In genomic region chr14:53048631-53049030, GRCh38 we compare ENCODE assay signal across 25 cellular contexts.
"Had no signal": no experiment of that assay in that cellular context is flagged by ENCODE, and none has a peak within 500 bp of the region (broad histone marks: within the 10 kb centered on the region; RNA-seq: fewer than 3 reads in every experiment).

No MANE protein-coding gene starts in this region.

- H3K9me3 Mint-ChIP-seq: activated B cell treated with CpG ODN at 0.5 μM for 24 hours; activated CD4-positive, alpha-beta memory T cell treated with anti-CD3 and anti-CD28 coated beads, Interleukin-2, amount 10 ng/mL, durations not matched to agents 7 days and 5 days; activated naive CD4-positive, alpha-beta T cell treated with anti-CD3 and anti-CD28 coated beads for 36 hours; activated naive CD8-positive, alpha-beta T cell treated with anti-CD3 and anti-CD28 coated beads for 36 hours; activated T-helper 17 cell treated with anti-CD3 and anti-CD28 coated beads, Interleukin-2, amount 50 U/mL, for 72 hours; T-cell had no signal

- H3K4me3 Mint-ChIP-seq: activated B cell treated with CpG ODN at 0.5 μM for 24 hours; activated CD4-positive, alpha-beta memory T cell treated with anti-CD3 and anti-CD28 coated beads, Interleukin-2, amount 10 ng/mL, durations not matched to agents 7 days and 5 days; activated naive CD4-positive, alpha-beta T cell treated with anti-CD3 and anti-CD28 coated beads for 36 hours; activated naive CD8-positive, alpha-beta T cell treated with anti-CD3 and anti-CD28 coated beads for 36 hours; activated T-helper 17 cell treated with anti-CD3 and anti-CD28 coated beads, Interleukin-2, amount 50 U/mL, for 72 hours; T-cell had no signal

- H3K4me1 ChIP-seq: breast epithelium, Peyer's patch had no signal

- H3K4me3 ChIP-seq: breast epithelium, Peyer's patch had no signal

- H3K36me3 ChIP-seq: breast epithelium, Peyer's patch had no signal

- H3K27ac Mint-ChIP-seq: activated B cell treated with CpG ODN at 0.5 μM for 24 hours; activated CD4-positive, alpha-beta memory T cell treated with anti-CD3 and anti-CD28 coated beads, Interleukin-2, amount 10 ng/mL, durations not matched to agents 7 days and 5 days; activated naive CD4-positive, alpha-beta T cell treated with anti-CD3 and anti-CD28 coated beads for 36 hours; activated naive CD8-positive, alpha-beta T cell treated with anti-CD3 and anti-CD28 coated beads for 36 hours; activated T-helper 17 cell treated with anti-CD3 and anti-CD28 coated beads, Interleukin-2, amount 50 U/mL, for 72 hours; T-cell had no signal

- H3K4me1 Mint-ChIP-seq: activated B cell treated with CpG ODN at 0.5 μM for 24 hours; activated CD4-positive, alpha-beta memory T cell treated with anti-CD3 and anti-CD28 coated beads, Interleukin-2, amount 10 ng/mL, durations not matched to agents 7 days and 5 days; activated T-helper 17 cell treated with anti-CD3 and anti-CD28 coated beads, Interleukin-2, amount 50 U/mL, for 72 hours; T-cell had no signal

- H3K27ac ChIP-seq: breast epithelium, Peyer's patch had no signal

- DNase-seq: activated B cell treated with CpG ODN at 0.5 μM for 24 hours; activated CD4-positive, alpha-beta memory T cell treated with anti-CD3 and anti-CD28 coated beads, Interleukin-2, amount 10 ng/mL, durations not matched to agents 7 days and 5 days; activated CD4-positive, alpha-beta T cell treated with anti-CD3 and anti-CD28 coated beads for 1 hour; activated CD4-positive, alpha-beta T cell treated with anti-CD3 and anti-CD28 coated beads, Interleukin-2, amount 50 U/mL, for 1 hour; activated gamma-delta T cell; activated naive CD4-positive, alpha-beta T cell treated with anti-CD3 and anti-CD28 coated beads for 36 hours; activated naive CD8-positive, alpha-beta T cell treated with anti-CD3 and anti-CD28 coated beads for 36 hours; activated T-cell treated with anti-CD3 and anti-CD28 coated beads for 4 hours; activated T-cell treated with anti-CD3 and anti-CD28 coated beads, Interleukin-2, amount 50 U/mL, for 48 hours; caudate nucleus; MM.1S; NCI-H1105 treated with DMSO at 0.1 percent for 48 hours; NCI-H1436 treated with DMSO at 0.1 percent for 48 hours; NCI-H187; NCI-H2081; NCI-H446; NCI-H524; Peyer's patch; SHP77 treated with DMSO at 0.1 percent for 48 hours; T-cell; T-helper 2 cell; T1000 had no signal

- H3K27me3 Mint-ChIP-seq: activated B cell treated with CpG ODN at 0.5 μM for 24 hours; activated CD4-positive, alpha-beta memory T cell treated with anti-CD3 and anti-CD28 coated beads, Interleukin-2, amount 10 ng/mL, durations not matched to agents 7 days and 5 days; activated naive CD8-positive, alpha-beta T cell treated with anti-CD3 and anti-CD28 coated beads for 36 hours; activated T-helper 17 cell treated with anti-CD3 and anti-CD28 coated beads, Interleukin-2, amount 50 U/mL, for 72 hours; T-cell had no signal

- H3K9me3 ChIP-seq: breast epithelium, Peyer's patch had no signal

- FAIRE-seq: TTC549 had no signal

- H3K27me3 ChIP-seq: breast epithelium, Peyer's patch had no signal
